Comparison of ENCODE assay signal across 8 cellular contexts in genomic region chr6:20400476-20401402, GRCh38. TPM values are rescaled to one million over a fixed set of nuclear protein-coding genes. Genes with fewer than 3 reads are reported as not detected.
A peak's percentile ranks its signal among the peaks of the same experiment; 100 is the strongest.
DNase-seq lines count a peak whose midpoint lies in the region; TF ChIP-seq lines count a peak whose summit lies in the region.

No MANE protein-coding gene starts in this region.

- no peak overlapping the region for H4K5ac ChIP-seq in mesendoderm (ENCODE audit: low read length)

- no peaks in the 10 kb centered on the region for H3K9me3 Mint-ChIP-seq in CD8-positive, alpha-beta memory T cell

- peaks cover 25% of the 10 kb centered on the region for H3K79me2 ChIP-seq in mesendoderm (ENCODE audit: control insufficient read depth, insufficient read depth, low read length)

- H3K4me1 ChIP-seq in CD8-positive, alpha-beta memory T cell (ENCODE audit: insufficient read depth, low read length) = peaks cover 27% of the 10 kb centered on the region
- H3K4me1 ChIP-seq in HEK293 (ENCODE audit: control insufficient read depth, insufficient read depth, low read length) = no peaks in the 10 kb centered on the region
- H3K4me1 ChIP-seq in effector memory CD4-positive, alpha-beta T cell (ENCODE audit: control insufficient read depth, insufficient read depth, low read length, poor library complexity, severe bottlenecking) = peaks cover 11% of the 10 kb centered on the region
- no peaks in the 10 kb centered on the region for H3K4me1 ChIP-seq in mesendoderm (ENCODE audit: control insufficient read depth, low read depth, low read length)

- H3K56ac ChIP-seq in mesendoderm (ENCODE audit: low read length) = peak overlapping the region; percentile 69

- POLR2A ChIA-PET in CD8-positive, alpha-beta memory T cell (lab: Charles Lee) = interaction anchor here (1.1 to 3.9 kb wide), 3 partner anchors 34 to 188 kb away, joined by 3 to 20 read pairs (median 6); no protein-coding TSS in a partner anchor
- POLR2A ChIA-PET in HEK293 (lab: Yijun Ruan, JAX) = interaction anchor here (0.7 to 1.2 kb wide), 9 partner anchors 23 to 188 kb away, joined by 3 to 6 read pairs (median 3); partner anchors contain the start of genes CDKAL1 and MBOAT1

- no peak overlapping the region for H2BK5ac ChIP-seq in mesendoderm (ENCODE audit: low read length)

- H4K8ac ChIP-seq in mesendoderm (ENCODE audit: low read depth, low read length) = no peak overlapping the region

- H3K23ac ChIP-seq in mesendoderm (ENCODE audit: low read length) = no peak overlapping the region

- peaks cover 0 to 18% (median 0%) of the 10 kb centered on the region in 3 donors for H3K36me3 Mint-ChIP-seq in CD8-positive, alpha-beta memory T cell

- H3K9me3 ChIP-seq in CD8-positive, alpha-beta memory T cell (ENCODE audit: low read length) = no peaks in the 10 kb centered on the region
- H3K9me3 ChIP-seq in HEK293 (ENCODE audit: control insufficient read depth, insufficient read depth, low read depth, low read length) = no peaks in the 10 kb centered on the region
- no peaks in the 10 kb centered on the region for H3K9me3 ChIP-seq in effector memory CD4-positive, alpha-beta T cell (ENCODE audit: control insufficient read depth, low read length)

- no peaks in the 10 kb centered on the region for H3K36me3 ChIP-seq in CD8-positive, alpha-beta memory T cell (ENCODE audit: insufficient read depth, low read length)
- peaks cover 3 to 7% of the 10 kb centered on the region in 2 experiments; a peak in 2 of 3 replicates for H3K36me3 ChIP-seq in HEK293 (ENCODE audit: control insufficient read depth in 2 of 2, insufficient read depth in 1 of 2, low read length in 2 of 2)
- H3K36me3 ChIP-seq in effector memory CD4-positive, alpha-beta T cell (ENCODE audit: control insufficient read depth, insufficient read depth, low read length) = no peaks in the 10 kb centered on the region
- no peaks in the 10 kb centered on the region for H3K36me3 ChIP-seq in mesendoderm (ENCODE audit: control insufficient read depth, insufficient read depth, low read length)

- WGBS in mesendoderm (ENCODE audit: extremely low coverage, insufficient coverage, low lambda C conversion rate) = no CpG with 5 or more reads among the region's 29 CpGs

- CTCF ChIA-PET in CD8-positive, alpha-beta memory T cell (lab: Charles Lee) = interaction anchor here (1.4 to 3.7 kb wide), 5 partner anchors 21 to 101 kb away, joined by 3 to 23 read pairs (median 6); no protein-coding TSS in a partner anchor
- CTCF ChIA-PET in HEK293 (lab: Yijun Ruan, JAX) = interaction anchor here (0.7 to 3.1 kb wide), 12 partner anchors 10 to 144 kb away, joined by 3 to 14 read pairs (median 4); partner anchors contain the start of gene CDKAL1

- peak overlapping the region; percentile 76 for H3K27ac ChIP-seq in CD8-positive, alpha-beta memory T cell (ENCODE audit: low read depth, low read length)
- peak overlapping the region; percentile 57 for H3K27ac ChIP-seq in HEK293 (ENCODE audit: extremely low read depth, low read depth, low read length)
- H3K27ac ChIP-seq in effector memory CD4-positive, alpha-beta T cell (ENCODE audit: insufficient read depth, low read length, poor library complexity, severe bottlenecking) = no peak overlapping the region
- no peak overlapping the region for H3K27ac ChIP-seq in mesendoderm (ENCODE audit: low read depth, low read length)

- no peak overlapping the region for H3K4ac ChIP-seq in mesendoderm (ENCODE audit: low read depth, low read length)

- H3K4me2 ChIP-seq in mesendoderm (ENCODE audit: low read length) = peak overlapping the region; percentile 100

- in situ Hi-C loops in GM13976 (cut with MboI; ENCODE audit: low sequenced_read_pairs, unreplicated experiment) = loop anchor here (10.0 kb wide), 1 partner anchor 124 kb away; no protein-coding TSS in a partner anchor

- H3K27me3 ChIP-seq in CD8-positive, alpha-beta memory T cell (ENCODE audit: insufficient read depth, low read length, poor library complexity, severe bottlenecking) = no peaks in the 10 kb centered on the region
- no peaks in the 10 kb centered on the region for H3K27me3 ChIP-seq in effector memory CD4-positive, alpha-beta T cell (replicated peaks; ENCODE audit: control insufficient read depth, insufficient read depth, low read length, poor library complexity, severe bottlenecking)
- H3K27me3 ChIP-seq in mesendoderm (ENCODE audit: insufficient read depth, low read length, poor library complexity) = no peaks in the 10 kb centered on the region

- peak overlapping the region; percentile 96 for H3K4me3 ChIP-seq in CD8-positive, alpha-beta memory T cell (ENCODE audit: low read length)
- H3K4me3 ChIP-seq in HEK293 (ENCODE audit: low read depth, low read length) = peak overlapping the region; percentile 68
- peak overlapping the region; percentile 66 for H3K4me3 ChIP-seq in effector memory CD4-positive, alpha-beta T cell (ENCODE audit: insufficient read depth, low read depth, low read length, poor library complexity, severe bottlenecking)
- peak overlapping the region; percentile 70 for H3K4me3 ChIP-seq in mesendoderm (ENCODE audit: low read length)

- peak overlapping the region; percentile 68 to 96 (median 91) for H3K27ac Mint-ChIP-seq in CD8-positive, alpha-beta memory T cell

- TF ChIP-seq CTCF in HEK293 (tag by site-specific recombination; IDR thresholded peaks at IDR 0.05) = no peak
- TF ChIP-seq CTCF in GM13976 (IDR thresholded peaks at IDR 0.05; ENCODE audit: borderline replicate concordance, control extremely low read depth, extremely low read depth, insufficient read depth, missing control alignments) = no peak

- H3K27me3 Mint-ChIP-seq in CD8-positive, alpha-beta memory T cell = no peaks in the 10 kb centered on the region

- peak; percentile 17 to 58 (median 41) for DNase-seq in CD8-positive, alpha-beta memory T cell
- peak; percentile 91 for DNase-seq in NCI-H345 (lab: John Stamatoyannopoulos, UW)
- DNase-seq in activated CD4-positive, alpha-beta T cell treated with anti-CD3 and anti-CD28 coated beads for 24 hours (ENCODE audit: low read depth in 2 of 2) = peak; percentile 14 to 18
- DNase-seq in effector memory CD4-positive, alpha-beta T cell = peak; percentile 14 to 17 (median 17)
- peak; percentile 18 for DNase-seq in mesendoderm
- DNase-seq in stimulated activated CD8-positive, alpha-beta memory T cell treated with anti-CD3 and anti-CD28 coated beads, Interleukin-4, amount 100 ng/mL, for 48 hours = peak; percentile 69
- no peak for DNase-seq in GM13976 (ENCODE audit: low spot score)

- H2AK5ac ChIP-seq in mesendoderm (ENCODE audit: low read length) = no peak overlapping the region

- H3K9ac ChIP-seq in mesendoderm (ENCODE audit: low read length) = peak overlapping the region; percentile 66

- peak overlapping the region; percentile 87 to 97 (median 93) for H3K4me3 Mint-ChIP-seq in CD8-positive, alpha-beta memory T cell

- H3K4me1 Mint-ChIP-seq in CD8-positive, alpha-beta memory T cell = peaks cover 39 to 44% (median 40%) of the 10 kb centered on the region in 3 donors

- H2BK15ac ChIP-seq in mesendoderm (replicated peaks; ENCODE audit: low read depth) = no peak overlapping the region

- H3K79me1 ChIP-seq in mesendoderm (ENCODE audit: low read length) = no peaks in the 10 kb centered on the region

- H3K18ac ChIP-seq in mesendoderm (ENCODE audit: low read length) = no peak overlapping the region

- H2BK120ac ChIP-seq in mesendoderm (ENCODE audit: low read depth, low read length) = no peak overlapping the region

TF ChIP-seq in HEK293, 187 proteins besides CTCF, POLR2A, EP300 and RAD21 (continues in another document):
- TF ChIP-seq ZNF596 (tag by site-specific recombination; IDR thresholded peaks at IDR 0.05) (no peak), ZFP3 (tag by site-specific recombination; IDR thresholded peaks at IDR 0.05; ENCODE audit: low read depth) (no peak), ZNF830 (tag by site-specific recombination; IDR thresholded peaks at IDR 0.05; ENCODE audit: low read depth) (no peak), ZNF175 (tag by site-specific recombination; IDR thresholded peaks at IDR 0.05) (no peak), ZNF473 (tag by site-specific recombination; IDR thresholded peaks at IDR 0.05) (no peak), ZNF664 (tag by site-specific recombination; IDR thresholded peaks at IDR 0.05) (no peak), ZBTB26 (tag by site-specific recombination; optimal IDR thresholded peaks at IDR 0.05) (peak; percentile 32), ZNF221 (tag by site-specific recombination; IDR thresholded peaks at IDR 0.05; ENCODE audit: borderline replicate concordance) (no peak), ZNF239 (tag by site-specific recombination; IDR thresholded peaks at IDR 0.05) (no peak), RBAK (tag by site-specific recombination; IDR thresholded peaks at IDR 0.05) (no peak), OSR2 (tag by site-specific recombination; IDR thresholded peaks at IDR 0.05) (0 out of 2 replicates have a peak, but pooled peaks have one; percentile 27), ZSCAN4 (tag by site-specific recombination; IDR thresholded peaks at IDR 0.05) (no peak)

RNA-seq across cellular contexts. Expression of gene E2F3, which starts 0.9 kb away (rescaled TPM):
- 10 to 100 TPM; 31.5 to 32.3 TPM for total RNA-seq in CD8-positive, alpha-beta memory T cell
- 13.1 TPM for polyA plus RNA-seq in CD8-positive, alpha-beta memory T cell
- polyA plus RNA-seq in mesendoderm (2013, experiment 1 of 2) = 34.9 TPM
- 33.1 TPM for polyA plus RNA-seq in mesendoderm (2013, experiment 2 of 2)

Comparison
In these comparisons a context has a peak if more than half of its experiments do, and no peak if none do; other contexts are left out.
1. H3K27ac ChIP-seq: peak in CD8-positive, alpha-beta memory T cell (single experiment) and HEK293 (single experiment); none in effector memory CD4-positive, alpha-beta T cell (single experiment) and mesendoderm (single experiment).
2. Peak in every context shown above with its lines, with median percentiles within 50 percentile points of each other: H3K4me3 ChIP-seq.